Comparison of ENCODE assay signal across 10 cellular contexts in the genomic region with DNA sequence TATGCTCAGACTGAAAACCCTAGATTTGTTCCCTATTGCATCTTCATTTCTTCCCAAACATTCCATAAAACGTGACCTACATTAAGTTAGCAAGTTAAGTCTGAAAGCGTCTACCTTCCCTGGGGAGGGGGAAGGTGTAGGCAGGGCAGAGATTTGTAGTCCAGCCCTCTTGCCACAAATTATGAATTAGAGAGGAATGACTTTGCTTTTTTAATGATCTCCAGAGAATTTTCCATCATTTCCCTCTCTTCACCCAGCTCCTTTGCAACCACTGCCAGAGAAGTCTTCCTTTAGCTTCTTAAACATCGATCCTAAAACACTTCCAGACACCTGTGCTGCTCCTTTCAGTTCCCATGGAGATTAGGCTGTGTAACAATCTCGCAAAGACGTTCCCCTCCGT. TPM values are rescaled to one million over a fixed set of nuclear protein-coding genes. Genes with fewer than 3 reads are reported as not detected.
DNase-seq lines count a peak whose midpoint lies in the region; ATAC-seq and TF ChIP-seq lines count a peak whose summit lies in the region.
"Had no signal": no experiment of that assay in that cellular context is flagged by ENCODE, and none has a peak within 500 bp of the region (broad histone marks: within the 10 kb centered on the region; RNA-seq: fewer than 3 reads in every experiment).

No MANE protein-coding gene starts in this region.

- TF ChIP-seq CTCF in kidney epithelial cell (IDR thresholded peaks at IDR 0.05; ENCODE audit: insufficient read depth, low read length, poor library complexity, severe bottlenecking) (no peak), thoracic aorta (IDR thresholded peaks at IDR 0.05) (no peak)

- H3K27ac ChIP-seq in thoracic aorta, result no peak overlapping the region

- H3K4me1 ChIP-seq in thoracic aorta (ENCODE audit: control insufficient read depth in 1 of 2, low read depth in 2 of 2), result peaks cover 21 to 22% of the 10 kb centered on the region in 2 donors

- no peaks in the 10 kb centered on the region for H3K9me3 Mint-ChIP-seq in activated T-cell treated with anti-CD3 and anti-CD28 coated beads, Interleukin-2, amount 50 U/mL, for 72 hours
- no peaks in the 10 kb centered on the region for H3K9me3 Mint-ChIP-seq in activated naive CD8-positive, alpha-beta T cell treated with anti-CD3 and anti-CD28 coated beads for 36 hours

- H3K36me3 ChIP-seq in kidney epithelial cell (ENCODE audit: control insufficient read depth, insufficient read depth, low read length) (peaks cover 4% of the 10 kb centered on the region), thoracic aorta (peaks cover 16% of the 10 kb centered on the region)

- peak overlapping the region; percentile 87 to 100 for H3K4me3 Mint-ChIP-seq in activated T-cell treated with anti-CD3 and anti-CD28 coated beads, Interleukin-2, amount 50 U/mL, for 72 hours
- peak overlapping the region; percentile 100 for H3K4me3 Mint-ChIP-seq in activated naive CD8-positive, alpha-beta T cell treated with anti-CD3 and anti-CD28 coated beads for 36 hours

- H3K27me3 Mint-ChIP-seq in activated T-cell treated with anti-CD3 and anti-CD28 coated beads, Interleukin-2, amount 50 U/mL, for 72 hours (ENCODE audit: low read depth), result no peaks in the 10 kb centered on the region
- H3K27me3 Mint-ChIP-seq in activated naive CD8-positive, alpha-beta T cell treated with anti-CD3 and anti-CD28 coated beads for 36 hours, result no peaks in the 10 kb centered on the region

- H3K4me1 Mint-ChIP-seq in activated T-cell treated with anti-CD3 and anti-CD28 coated beads, Interleukin-2, amount 50 U/mL, for 72 hours (ENCODE audit: low read depth), result peaks cover 42% of the 10 kb centered on the region
- peaks cover 33% of the 10 kb centered on the region for H3K4me1 Mint-ChIP-seq in activated naive CD8-positive, alpha-beta T cell treated with anti-CD3 and anti-CD28 coated beads for 36 hours

- peaks cover 9 to 14% of the 10 kb centered on the region in 2 donors for H3K36me3 Mint-ChIP-seq in activated T-cell treated with anti-CD3 and anti-CD28 coated beads, Interleukin-2, amount 50 U/mL, for 72 hours (ENCODE audit: insufficient read depth in 2 of 2)
- peaks cover 38% of the 10 kb centered on the region for H3K36me3 Mint-ChIP-seq in activated naive CD8-positive, alpha-beta T cell treated with anti-CD3 and anti-CD28 coated beads for 36 hours

- H3K27ac Mint-ChIP-seq in activated T-cell treated with anti-CD3 and anti-CD28 coated beads, Interleukin-2, amount 50 U/mL, for 72 hours, result peak overlapping the region; percentile 89
- peak overlapping the region; percentile 100 for H3K27ac Mint-ChIP-seq in activated naive CD8-positive, alpha-beta T cell treated with anti-CD3 and anti-CD28 coated beads for 36 hours

- no peaks in the 10 kb centered on the region for H3K9me3 ChIP-seq in thoracic aorta

- H3K27me3 ChIP-seq in kidney epithelial cell (ENCODE audit: control insufficient read depth, insufficient read depth, low read length) (no peaks in the 10 kb centered on the region), thoracic aorta (replicated peaks; ENCODE audit: insufficient read depth) (no peaks in the 10 kb centered on the region)

- ATAC-seq in activated T-cell treated with anti-CD3 and anti-CD28 coated beads, Interleukin-2, amount 50 U/mL, for 72 hours (replicated peaks in 1 of 2), result no peak
- ATAC-seq in thoracic aorta (ENCODE audit: insufficient number of reproducible peaks, low FRiP score, low read depth) (no peak), HG03196 (IDR thresholded peaks at IDR 0.05; ENCODE audit: unreplicated experiment) (no peak)

- no peak for DNase-seq in activated T-cell treated with anti-CD3 and anti-CD28 coated beads, Interleukin-2, amount 50 U/mL, for 72 hours
- no peak for DNase-seq in activated T-cell treated with anti-CD3 and anti-CD28 coated beads for 4 hours
- DNase-seq in activated naive CD8-positive, alpha-beta T cell treated with anti-CD3 and anti-CD28 coated beads for 36 hours, result no peak
- DNase-seq in kidney epithelial cell (ENCODE audit: low read depth), result no peak
- DNase-seq in thoracic aorta (ENCODE audit: low spot score), result no peak
- DNase-seq in AG20443 (ENCODE audit: low spot score), result no peak
- DNase-seq in AML-193 (lab: John Stamatoyannopoulos, UW), result no peak
- DNase-seq: DMS153, substantia nigra had no signal

- H3K4me3 ChIP-seq in kidney epithelial cell (ENCODE audit: low read depth, low read length), result peak overlapping the region; percentile 87
- H3K4me3 ChIP-seq in thoracic aorta, result peak overlapping the region; percentile 90

RNA-seq across cellular contexts. Expression of gene C2orf76, which starts 1.2 kb away (rescaled TPM):
- total RNA-seq in activated T-cell treated with anti-CD3 and anti-CD28 coated beads, Interleukin-2, amount 50 U/mL, for 72 hours, result 10 to 100 TPM; 13.1 to 15.3 TPM
- total RNA-seq in activated naive CD8-positive, alpha-beta T cell treated with anti-CD3 and anti-CD28 coated beads for 36 hours, result 10 to 100 TPM; 12.3 to 15.6 TPM
- total RNA-seq in kidney epithelial cell, result 6.4 and 9.6 TPM in 2 replicates
- 1 to 10 TPM; 2.2 to 6.5 TPM for total RNA-seq in thoracic aorta

RNA-seq across cellular contexts. Expression of gene DBI, which starts 1.3 kb away (rescaled TPM):
- 10 to 100 TPM; 58.7 to 80.6 TPM for total RNA-seq in activated T-cell treated with anti-CD3 and anti-CD28 coated beads, Interleukin-2, amount 50 U/mL, for 72 hours
- total RNA-seq in activated naive CD8-positive, alpha-beta T cell treated with anti-CD3 and anti-CD28 coated beads for 36 hours, result 100 to 1,000 TPM; 162 to 182 TPM
- total RNA-seq in kidney epithelial cell, result 82.3 and 98.0 TPM in 2 replicates
- 10 to 100 TPM; 63.8 to 68.6 TPM for total RNA-seq in thoracic aorta
